ENCODE assay signal across 14 cellular contexts in the genomic region with DNA sequence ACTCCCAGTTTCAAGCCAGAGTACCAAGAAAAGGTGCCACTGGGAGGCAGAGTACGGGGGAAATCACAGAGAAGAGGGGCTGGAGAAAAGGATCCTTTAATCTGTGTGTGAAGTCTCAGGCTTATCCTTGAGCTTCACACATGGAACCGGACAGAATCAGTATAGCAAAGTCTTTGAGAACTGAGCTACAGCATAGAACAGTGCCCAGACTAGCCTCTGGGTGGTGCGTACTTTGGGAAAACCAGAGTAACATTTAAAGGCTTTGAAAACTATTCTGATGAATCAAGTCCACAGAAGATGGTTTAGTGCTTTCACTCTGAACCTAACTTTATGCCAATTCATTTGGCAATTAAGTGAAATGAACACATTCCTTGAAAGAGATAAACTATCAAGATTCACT.
DNase-seq lines count a peak whose midpoint lies in the region; ATAC-seq and TF ChIP-seq lines count a peak whose summit lies in the region.
"Had no signal": no experiment of that assay in that cellular context is flagged by ENCODE, and none has a peak within 500 bp of the region (broad histone marks: within the 10 kb centered on the region; RNA-seq: fewer than 3 reads in every experiment).

No MANE protein-coding gene starts in this region.

- no peaks in the 10 kb centered on the region for H3K36me3 ChIP-seq in Loucy (ENCODE audit: insufficient read depth, low read length)
- H3K36me3 ChIP-seq in effector memory CD4-positive, alpha-beta T cell (ENCODE audit: control insufficient read depth, insufficient read depth, low read length): no peaks in the 10 kb centered on the region

- H3K27ac ChIP-seq in C4-2B: no peak overlapping the region
- H3K27ac ChIP-seq in effector memory CD4-positive, alpha-beta T cell (ENCODE audit: insufficient read depth, low read length, poor library complexity, severe bottlenecking): no peak overlapping the region

- H3K4me1 ChIP-seq in Loucy (ENCODE audit: insufficient read depth, low read length, poor library complexity, severe bottlenecking): peaks cover 5% of the 10 kb centered on the region
- no peaks in the 10 kb centered on the region for H3K4me1 ChIP-seq in effector memory CD4-positive, alpha-beta T cell (ENCODE audit: control insufficient read depth, insufficient read depth, low read length, poor library complexity, severe bottlenecking)

- H3K27ac Mint-ChIP-seq in naive thymus-derived CD8-positive, alpha-beta T cell: no peak overlapping the region
- H3K27ac Mint-ChIP-seq: T-helper 1 cell treated with Interleukin-12 subunit alpha and Interleukin-12 subunit beta and Interleukin-4 antibody, amounts not matched to agents 30 μg/mL and 1 μg/mL, for 36 hours had no signal

- H3K4me3 ChIP-seq in Loucy (ENCODE audit: low read length, poor library complexity, severe bottlenecking): no peak overlapping the region
- H3K4me3 ChIP-seq in cardiac fibroblast (replicated peaks in 1 of 2; ENCODE audit: low read depth in 2 of 2, low read length in 2 of 2): no peak overlapping the region
- H3K4me3 ChIP-seq in effector memory CD4-positive, alpha-beta T cell (ENCODE audit: insufficient read depth, low read depth, low read length, poor library complexity, severe bottlenecking): no peak overlapping the region
- H3K4me3 ChIP-seq: GM12878 had no signal

- peaks cover 0 to 12% (median 5%) of the 10 kb centered on the region in 4 donors for H3K4me1 Mint-ChIP-seq in naive thymus-derived CD8-positive, alpha-beta T cell

- TF ChIP-seq CTCF in C4-2B (conservative IDR thresholded peaks at IDR 0.05) (peak; percentile 19; the same call in 1 of the 2 replicates), Loucy (conservative IDR thresholded peaks at IDR 0.05; ENCODE audit: low read length) (peak; percentile 44), cardiac fibroblast (IDR thresholded peaks at IDR 0.05; ENCODE audit: low read depth, low read length) (peak; percentile 37)

- H3K9me3 Mint-ChIP-seq in naive thymus-derived CD8-positive, alpha-beta T cell: peaks cover 0 to 21% (median 9%) of the 10 kb centered on the region in 9 donors

- no peaks in the 10 kb centered on the region for H4K20me1 ChIP-seq in Loucy (ENCODE audit: insufficient read depth, low read length, poor library complexity, severe bottlenecking)

- H3K9ac ChIP-seq in Loucy (ENCODE audit: low read depth, low read length, poor library complexity, severe bottlenecking): no peak overlapping the region

- H3K4me3 Mint-ChIP-seq in naive thymus-derived CD8-positive, alpha-beta T cell: no peak overlapping the region
- H3K4me3 Mint-ChIP-seq: T-helper 1 cell treated with Interleukin-12 subunit alpha and Interleukin-12 subunit beta and Interleukin-4 antibody, amounts not matched to agents 30 μg/mL and 1 μg/mL, for 36 hours had no signal

- H3K9me2 ChIP-seq in Loucy (replicated peaks; ENCODE audit: low read depth, low read length): no peaks in the 10 kb centered on the region

- H3F3A ChIP-seq in Loucy (ENCODE audit: low read depth): no peaks in the 10 kb centered on the region

- ATAC-seq in HG02840 (IDR thresholded peaks at IDR 0.05; ENCODE audit: low FRiP score, unreplicated experiment) (no peak), GM19452 (IDR thresholded peaks at IDR 0.05; ENCODE audit: unreplicated experiment) (no peak)
- no peak for ATAC-seq in naive thymus-derived CD8-positive, alpha-beta T cell
- ATAC-seq: GM12878 had no signal

- H3K27me3 ChIP-seq in Loucy (ENCODE audit: insufficient read depth, low read length, poor library complexity, severe bottlenecking): no peaks in the 10 kb centered on the region
- H3K27me3 ChIP-seq in effector memory CD4-positive, alpha-beta T cell (replicated peaks; ENCODE audit: control insufficient read depth, insufficient read depth, low read length, poor library complexity, severe bottlenecking): no peaks in the 10 kb centered on the region

- H3K9me3 ChIP-seq in Loucy (ENCODE audit: insufficient read depth, low read depth, low read length): peaks cover 8% of the 10 kb centered on the region; the same call in 1 of the 2 replicates
- no peaks in the 10 kb centered on the region for H3K9me3 ChIP-seq in effector memory CD4-positive, alpha-beta T cell (ENCODE audit: control insufficient read depth, low read length)

- POLR2A ChIA-PET in naive thymus-derived CD8-positive, alpha-beta T cell (lab: Charles Lee): no interaction called here

- DNase-seq in cardiac fibroblast (ENCODE audit: low read depth in 2 of 2) (no peak), left kidney (ENCODE audit: low read depth, low spot score) (peak; percentile 16)
- DNase-seq in effector memory CD4-positive, alpha-beta T cell: no peak
- no peak for DNase-seq in naive thymus-derived CD8-positive, alpha-beta T cell
- DNase-seq: kidney glomerular epithelial cell; NCI-H187; occipital lobe; stimulated activated CD4-positive, alpha-beta T cell treated with anti-CD3 and anti-CD28 coated beads, Interleukin-15, amount 100 ng/mL, for 24 hours had no signal

- H3K79me2 ChIP-seq in Loucy (ENCODE audit: insufficient read depth, low read length): no peaks in the 10 kb centered on the region

- no peak overlapping the region for H2AFZ ChIP-seq in Loucy (ENCODE audit: low read length)

- no peak overlapping the region for H3K4me2 ChIP-seq in Loucy (ENCODE audit: low read depth, low read length, poor library complexity, severe bottlenecking)

- peaks cover 3 to 20% (median 7%) of the 10 kb centered on the region in 3 donors for H3K36me3 Mint-ChIP-seq in naive thymus-derived CD8-positive, alpha-beta T cell

- H3K27me3 Mint-ChIP-seq in naive thymus-derived CD8-positive, alpha-beta T cell: no peaks in the 10 kb centered on the region
